ENCODE assay signal across 11 cellular contexts in genomic region chr17:44094701-44095387, GRCh38. TPM values are rescaled to one million over a fixed set of nuclear protein-coding genes. Genes with fewer than 3 reads are reported as not detected.
DNase-seq lines count a peak whose midpoint lies in the region; TF ChIP-seq lines count a peak whose summit lies in the region.
"Had no signal": no experiment of that assay in that cellular context is flagged by ENCODE, and none has a peak within 500 bp of the region (broad histone marks: within the 10 kb centered on the region; RNA-seq: fewer than 3 reads in every experiment).

No MANE protein-coding gene starts in this region.

- no peak overlapping the region for H3K4me3 Mint-ChIP-seq in osteocyte (ENCODE audit: unreplicated experiment)
- H3K4me3 Mint-ChIP-seq: B cell, naive B cell had no signal

- H3K4me1 Mint-ChIP-seq in osteocyte (ENCODE audit: unreplicated experiment), result peaks cover 36% of the 10 kb centered on the region

- intact Hi-C loops in A673 (cut with micrococcal nuclease; ENCODE audit: unreplicated experiment), result no loop called here

- H3K27me3 ChIP-seq in A673 (replicated peaks; ENCODE audit: insufficient read depth, low read depth, low read length, poor library complexity), result no peaks in the 10 kb centered on the region
- H3K27me3 ChIP-seq in NT2/D1 (ENCODE audit: insufficient read depth, insufficient read length), result no peaks in the 10 kb centered on the region
- H3K27me3 ChIP-seq in esophagus (ENCODE audit: control insufficient read depth in 1 of 2, insufficient read depth in 2 of 2, low read length in 2 of 2), result no peaks in the 10 kb centered on the region

- CTCF ChIA-PET in A673 (lab: Charles Lee), result interaction anchor here (0.6 to 0.7 kb wide), 2 partner anchors 11 to 159 kb away, joined by 3 read pairs; no protein-coding TSS in a partner anchor

- POLR2A ChIA-PET in A673 (lab: Charles Lee; ENCODE audit: low non-redundant PET), result no interaction called here

- no peak overlapping the region for H3K4me3 ChIP-seq in A673 (ENCODE audit: low read depth, low read length, poor library complexity, severe bottlenecking)
- H3K4me3 ChIP-seq in NT2/D1 (ENCODE audit: insufficient read length, low read depth), result no peak overlapping the region
- no peak overlapping the region for H3K4me3 ChIP-seq in esophagus (ENCODE audit: low read depth in 1 of 2, low read length in 2 of 2)

- H3K4me1 ChIP-seq in A673 (ENCODE audit: insufficient read depth, low read length, poor library complexity, severe bottlenecking), result peaks cover 25% of the 10 kb centered on the region
- peaks cover 19% of the 10 kb centered on the region for H3K4me1 ChIP-seq in NT2/D1 (ENCODE audit: insufficient read depth, insufficient read length)
- H3K4me1 ChIP-seq in esophagus (ENCODE audit: control insufficient read depth in 2 of 2, insufficient read depth in 2 of 2, low read length in 1 of 2), result peaks cover 14 to 22% of the 10 kb centered on the region in 2 donors

- 85 to 86% methylated on average over 8 of the region's 8 CpGs for WGBS in esophagus, 2 donors

- H3K27ac ChIP-seq in A673 (ENCODE audit: low read depth, low read length, poor library complexity, severe bottlenecking) (peak overlapping the region; percentile 97), esophagus (ENCODE audit: low read depth in 2 of 2, low read length in 1 of 2) (peak overlapping the region; percentile 78 to 97)

- peaks cover 7% of the 10 kb centered on the region for H3K36me3 Mint-ChIP-seq in osteocyte (ENCODE audit: unreplicated experiment)

- H3K27ac Mint-ChIP-seq in osteocyte (ENCODE audit: unreplicated experiment), result peak overlapping the region; percentile 100

- H3K36me3 ChIP-seq in A673 (ENCODE audit: insufficient read depth, low read length, poor library complexity, severe bottlenecking) (peaks cover 3% of the 10 kb centered on the region), NT2/D1 (ENCODE audit: insufficient read depth, insufficient read length, low read length) (peaks cover 31% of the 10 kb centered on the region), esophagus (ENCODE audit: control insufficient read depth in 2 of 2, insufficient read depth in 2 of 2, low read length in 1 of 2) (peaks cover 8 to 31% of the 10 kb centered on the region in 2 donors)

- peak overlapping the region; percentile 6 for H3K9ac ChIP-seq in NT2/D1 (ENCODE audit: insufficient read length, low read depth)

- DNase-seq in A673 (ENCODE audit: low spot score) (no peak), NT2/D1 (ENCODE audit: low read depth, low spot score) (no peak), osteocyte (ENCODE audit: extremely low spot score, unreplicated experiment) (no peak), NCI-H1930 (lab: John Stamatoyannopoulos, UW) (no peak), GM19238 (ENCODE audit: insufficient read length, low spot score) (no peak), NCI-H69 (lab: John Stamatoyannopoulos, UW) (no peak)
- DNase-seq in activated CD4-positive, alpha-beta T cell treated with anti-CD3 and anti-CD28 coated beads, Interleukin-2, amount 50 U/mL, for 4 hours, result no peak
- DNase-seq: naive B cell; stimulated activated CD4-positive, alpha-beta T cell treated with anti-CD3 and anti-CD28 coated beads, Interleukin-2, amount 100 ng/mL, for 48 hours had no signal

- no peaks in the 10 kb centered on the region for H3K9me3 ChIP-seq in A673 (ENCODE audit: low read depth, low read length, poor library complexity, severe bottlenecking)
- H3K9me3 ChIP-seq in NT2/D1 (ENCODE audit: insufficient read depth, low read length), result no peaks in the 10 kb centered on the region
- no peaks in the 10 kb centered on the region for H3K9me3 ChIP-seq in esophagus (ENCODE audit: control insufficient read depth in 2 of 2, insufficient read depth in 1 of 2, low read depth in 1 of 2, low read length in 1 of 2)

- no TSS peak for BruUV-seq in A673 (replicated peaks; lab: Mats Ljungman, UMichigan)

- no peaks in the 10 kb centered on the region for H3K27me3 Mint-ChIP-seq in osteocyte (ENCODE audit: unreplicated experiment)
- H3K27me3 Mint-ChIP-seq: B cell, naive B cell had no signal

- H3K9me3 Mint-ChIP-seq in osteocyte (ENCODE audit: unreplicated experiment), result no peaks in the 10 kb centered on the region

- TF ChIP-seq CTCF in A673 (conservative IDR thresholded peaks at IDR 0.05; ENCODE audit: low read depth, low read length) (no peak), osteocyte (IDR thresholded peaks at IDR 0.05) (no peak)

RNA-seq across cellular contexts. Expression of gene G6PC3, which starts 24.3 kb away (rescaled TPM):
- 47.0 and 57.9 TPM in 2 replicates for total RNA-seq in A673 (2021)
- 10 to 100 TPM; 36.3 to 43.5 TPM for polyA plus RNA-seq in esophagus
- 60.3 TPM in 2 replicates for total RNA-seq in osteocyte

RNA-seq across cellular contexts. Expression of gene LSM12, which starts 28.4 kb away (rescaled TPM):
- total RNA-seq in A673 (2021) (47.5 and 52.5 TPM in 2 replicates), osteocyte (49.3 and 49.5 TPM in 2 replicates)
- 10 to 100 TPM; 25.4 to 46.9 TPM for polyA plus RNA-seq in esophagus

RNA-seq across cellular contexts. Expression of gene HDAC5, which starts 28.6 kb away (rescaled TPM):
- total RNA-seq in A673 (2021) (16.9 and 27.1 TPM in 2 replicates), osteocyte (42.0 and 44.4 TPM in 2 replicates)
- polyA plus RNA-seq in esophagus, result 10 to 100 TPM; 45.7 to 54.7 TPM

RNA-seq across cellular contexts. Expression of gene HROB, which starts 46.9 kb away (rescaled TPM):
- total RNA-seq in A673 (2021) (13.5 and 14.7 TPM in 2 replicates), osteocyte (2.2 and 2.3 TPM in 2 replicates)
- 1 to 10 TPM; 1.7 to 2.5 TPM for polyA plus RNA-seq in esophagus
